In genomic region chr17:41547378-41547841, GRCh38 we compare ENCODE assay signal across 12 cellular contexts. TPM values are rescaled to one million over a fixed set of nuclear protein-coding genes. Genes with fewer than 3 reads are reported as not detected.
DNase-seq lines count a peak whose midpoint lies in the region; ATAC-seq and TF ChIP-seq lines count a peak whose summit lies in the region.
"Had no signal": no experiment of that assay in that cellular context is flagged by ENCODE, and none has a peak within 500 bp of the region (broad histone marks: within the 10 kb centered on the region; RNA-seq: fewer than 3 reads in every experiment).

No MANE protein-coding gene starts in this region.

- no peaks in the 10 kb centered on the region for H3K27me3 ChIP-seq in thoracic aorta (replicated peaks; ENCODE audit: insufficient read depth)

- H3K36me3 ChIP-seq in HEK293 (ENCODE audit: control insufficient read depth in 2 of 2, insufficient read depth in 1 of 2, low read length in 2 of 2) (no peaks in the 10 kb centered on the region), thoracic aorta (no peaks in the 10 kb centered on the region)

- DNase-seq in kidney glomerular epithelial cell (lab: John Stamatoyannopoulos, UW) (peak; percentile 86), thoracic aorta (ENCODE audit: low spot score) (no peak), T-helper 2 cell (no peak), NCI-H1048 (lab: John Stamatoyannopoulos, UW) (no peak), NCI-H526 (lab: John Stamatoyannopoulos, UW) (no peak)

- no peak for ATAC-seq in activated T-helper 17 cell treated with anti-CD3 and anti-CD28 coated beads, Interleukin-2, amount 50 U/mL, for 72 hours (replicated peaks)
- no peak for ATAC-seq in thoracic aorta (ENCODE audit: insufficient number of reproducible peaks, low FRiP score, low read depth)
- ATAC-seq: Right ventricle myocardium inferior had no signal

- H3K36me3 Mint-ChIP-seq in activated T-helper 17 cell treated with anti-CD3 and anti-CD28 coated beads, Interleukin-2, amount 50 U/mL, for 72 hours (ENCODE audit: low read depth) = peaks cover 6% of the 10 kb centered on the region

- H3K9me3 ChIP-seq in HEK293 (ENCODE audit: control insufficient read depth, insufficient read depth, low read depth, low read length) (no peaks in the 10 kb centered on the region), thoracic aorta (no peaks in the 10 kb centered on the region)

- no peaks in the 10 kb centered on the region for H3K4me1 ChIP-seq in HEK293 (ENCODE audit: control insufficient read depth, insufficient read depth, low read length)
- H3K4me1 ChIP-seq in thoracic aorta (ENCODE audit: control insufficient read depth in 1 of 2, low read depth in 2 of 2) = peaks cover 11 to 34% of the 10 kb centered on the region in 2 donors

- H3K4me3 ChIP-seq in HEK293 (ENCODE audit: low read depth, low read length) (no peak overlapping the region), thoracic aorta (no peak overlapping the region)

- CTCF ChIA-PET in HEK293 (lab: Yijun Ruan, JAX) = interaction anchor here (0.6 to 16.6 kb wide), 18 partner anchors 10 to 927 kb away, joined by 3 to 546 read pairs (median 43); partner anchors contain the start of genes KRT13, KRT19, KRT36 and KRT9

- no peaks in the 10 kb centered on the region for H3K9me3 Mint-ChIP-seq in activated T-helper 17 cell treated with anti-CD3 and anti-CD28 coated beads, Interleukin-2, amount 50 U/mL, for 72 hours

- POLR2A ChIA-PET in HEK293 (lab: Yijun Ruan, JAX) = interaction anchor here (0.6 to 1.1 kb wide), 3 partner anchors 19 to 141 kb away, joined by 3 to 7 read pairs (median 6); partner anchors contain the start of genes EIF1 and KRT19

- no peak overlapping the region for H3K27ac ChIP-seq in HEK293 (ENCODE audit: extremely low read depth, low read depth, low read length)
- peak overlapping the region; percentile 55 to 64 for H3K27ac ChIP-seq in thoracic aorta

- peaks cover 3% of the 10 kb centered on the region for H3K27me3 Mint-ChIP-seq in activated T-helper 17 cell treated with anti-CD3 and anti-CD28 coated beads, Interleukin-2, amount 50 U/mL, for 72 hours

- H3K4me3 Mint-ChIP-seq in activated T-helper 17 cell treated with anti-CD3 and anti-CD28 coated beads, Interleukin-2, amount 50 U/mL, for 72 hours = peak overlapping the region; percentile 68

- peaks cover 15% of the 10 kb centered on the region for H3K4me1 Mint-ChIP-seq in activated T-helper 17 cell treated with anti-CD3 and anti-CD28 coated beads, Interleukin-2, amount 50 U/mL, for 72 hours

- peak overlapping the region; percentile 68 for H3K27ac Mint-ChIP-seq in activated T-helper 17 cell treated with anti-CD3 and anti-CD28 coated beads, Interleukin-2, amount 50 U/mL, for 72 hours

- TF ChIP-seq CTCF in HEK293 (tag by site-specific recombination; IDR thresholded peaks at IDR 0.05) = no peak
- no peak for TF ChIP-seq CTCF in thoracic aorta (IDR thresholded peaks at IDR 0.05)

TF ChIP-seq in HEK293, 187 proteins besides CTCF, POLR2A, EP300 and RAD21:
- TF ChIP-seq ZNF747 (tag by site-specific recombination; IDR thresholded peaks at IDR 0.05) (no peak), ZNF548 (tag by site-specific recombination; IDR thresholded peaks at IDR 0.05) (peak; percentile 82; the same call in 1 of the 2 replicates)
TF ChIP-seq in HEK293: peak in this region for 1.

RNA-seq across cellular contexts. Expression of gene KRT19, which starts 19.3 kb away (rescaled TPM):
- total RNA-seq in activated T-helper 17 cell treated with anti-CD3 and anti-CD28 coated beads, Interleukin-2, amount 50 U/mL, for 72 hours = not detected
- 10 to 100 TPM in 1 of 2 donors, 1 to 10 TPM in 1; 2.4 to 66.8 TPM for total RNA-seq in thoracic aorta

RNA-seq across cellular contexts. Expression of gene KRT9, which starts 24.4 kb away (rescaled TPM):
- total RNA-seq in activated T-helper 17 cell treated with anti-CD3 and anti-CD28 coated beads, Interleukin-2, amount 50 U/mL, for 72 hours = not detected
- total RNA-seq in thoracic aorta = under 1 TPM in 1 of 2 donors, not detected in 1; 0.42 TPM
- total RNA-seq: Daoy, lung microvascular endothelial cell, renal cortical epithelial cell, Right ventricle myocardium inferior, urinary bladder had no signal

RNA-seq across cellular contexts. Expression of gene KRT15, which starts 28.7 kb away (rescaled TPM):
- total RNA-seq in activated T-helper 17 cell treated with anti-CD3 and anti-CD28 coated beads, Interleukin-2, amount 50 U/mL, for 72 hours = not detected
- under 1 TPM in 1 of 2 donors, not detected in 1; 0.68 TPM for total RNA-seq in thoracic aorta
- total RNA-seq: Right ventricle myocardium inferior had no signal

RNA-seq across cellular contexts. Expression of gene KRT14, which starts 39.3 kb away (rescaled TPM):
- not detected for total RNA-seq in activated T-helper 17 cell treated with anti-CD3 and anti-CD28 coated beads, Interleukin-2, amount 50 U/mL, for 72 hours
- total RNA-seq in thoracic aorta = 10 to 100 TPM in 1 of 2 donors, 1 to 10 TPM in 1; 6.9 to 18.7 TPM
- total RNA-seq: lung microvascular endothelial cell, Right ventricle myocardium inferior, urinary bladder had no signal

RNA-seq across cellular contexts. Expression of gene KRT13, which starts 42.0 kb away (rescaled TPM):
- total RNA-seq in activated T-helper 17 cell treated with anti-CD3 and anti-CD28 coated beads, Interleukin-2, amount 50 U/mL, for 72 hours = not detected
- 1 to 10 TPM in 1 of 2 donors, not detected in 1; 1.4 TPM for total RNA-seq in thoracic aorta
- total RNA-seq: Daoy, lung microvascular endothelial cell, renal cortical epithelial cell, Right ventricle myocardium inferior had no signal
